Comparison of ENCODE assay signal across 8 cellular contexts in genomic region chr4:9153571-9154157, GRCh38. TPM values are rescaled to one million over a fixed set of nuclear protein-coding genes. Genes with fewer than 3 reads are reported as not detected.
DNase-seq lines count a peak whose midpoint lies in the region; ATAC-seq and TF ChIP-seq lines count a peak whose summit lies in the region.
"Not testable (repeated sequence)": the region's sequence is repeated elsewhere in the genome, so short reads cannot be mapped to it uniquely, and the experiment has no call there.

No MANE protein-coding gene starts in this region.

- not testable (repeated sequence) for H3K36me3 Mint-ChIP-seq in progenitor cell of endocrine pancreas (ENCODE audit: insufficient read depth); type B pancreatic cell

- not testable (repeated sequence) for TF ChIP-seq CTCF in adrenal gland (IDR thresholded peaks at IDR 0.05); esophagus squamous epithelium (IDR thresholded peaks at IDR 0.05); left lung (IDR thresholded peaks at IDR 0.05); progenitor cell of endocrine pancreas (IDR thresholded peaks at IDR 0.05; ENCODE audit: unreplicated experiment); type B pancreatic cell (conservative IDR thresholded peaks at IDR 0.05)

- H3K27me3 Mint-ChIP-seq in progenitor cell of endocrine pancreas, type B pancreatic cell: not testable (repeated sequence)

- not testable (repeated sequence) for H3K27me3 ChIP-seq in adrenal gland, esophagus squamous epithelium, left lung

- H3K4me1 ChIP-seq in adrenal gland (replicated peaks in 1 of 2); left lung: not testable (repeated sequence)
- peaks cover 0 to 15% (median 4%) of the 10 kb centered on the region in 3 donors for H3K4me1 ChIP-seq in esophagus squamous epithelium

- H3K27ac Mint-ChIP-seq in progenitor cell of endocrine pancreas (peak overlapping the region; percentile 49), type B pancreatic cell (peak overlapping the region; percentile 72)

- H3K4me3 ChIP-seq in Jurkat, Clone E6-1 (ENCODE audit: low read length): peak overlapping the region; percentile 57
- peak overlapping the region; percentile 68 for H3K4me3 ChIP-seq in SK-N-MC
- peak overlapping the region; percentile 19 to 86 (median 63) for H3K4me3 ChIP-seq in adrenal gland
- H3K4me3 ChIP-seq in esophagus squamous epithelium: peak overlapping the region; percentile 61 to 85 (median 80)
- peak overlapping the region; percentile 59 to 70 for H3K4me3 ChIP-seq in left lung

- H3K27ac ChIP-seq in SK-N-MC: not testable (repeated sequence)
- H3K27ac ChIP-seq in adrenal gland: peak overlapping the region in 4 of 5 donors; percentile 37 to 95 (median 54)
- H3K27ac ChIP-seq in esophagus squamous epithelium: peak overlapping the region; percentile 79 to 95 (median 90)
- peak overlapping the region; percentile 56 to 88 for H3K27ac ChIP-seq in left lung

- peak; percentile 8 for DNase-seq in DMS 273 treated with DMSO at 0.1 percent for 48 hours (lab: John Stamatoyannopoulos, UW)
- DNase-seq in Jurkat, Clone E6-1 (ENCODE audit: low read depth, low spot score); SK-N-MC (ENCODE audit: low read depth, low spot score); esophagus squamous epithelium (lab: John Stamatoyannopoulos, UW); left lung; progenitor cell of endocrine pancreas (ENCODE audit: low spot score, unreplicated experiment); type B pancreatic cell (ENCODE audit: extremely low spot score, unreplicated experiment): not testable (repeated sequence)
- DNase-seq in adrenal gland: peak in 4 of 7 donors; percentile 7 to 58 (median 26)

- ATAC-seq in left lung: not testable (repeated sequence)

- 5 to 50% (median 22%) methylated on average over 1 to 27 of the region's 27 CpGs for WGBS in adrenal gland, 4 donors
- WGBS in esophagus squamous epithelium, 2 donors: 2 to 12% methylated on average over 2 to 9 of the region's 27 CpGs

- not testable (repeated sequence) for H3K36me3 ChIP-seq in SK-N-MC (ENCODE audit: insufficient read depth, low read length); adrenal gland (replicated peaks in 1 of 2); esophagus squamous epithelium; left lung

- not testable (repeated sequence) for H3K9me3 ChIP-seq in SK-N-MC (ENCODE audit: low read depth, low read length); adrenal gland (replicated peaks in 1 of 3); esophagus squamous epithelium; left lung

- peak overlapping the region; percentile 82 for H3K4me3 Mint-ChIP-seq in progenitor cell of endocrine pancreas (ENCODE audit: low read depth)
- H3K4me3 Mint-ChIP-seq in type B pancreatic cell: peak overlapping the region; percentile 81

- intact Hi-C loops in adrenal gland (cut with DNase I); esophagus squamous epithelium (cut with DNase I); left lung (cut with DNase I): not testable (repeated sequence)

- H3K9ac ChIP-seq in SK-N-MC (ENCODE audit: insufficient read length): peak overlapping the region; percentile 47

- not testable (repeated sequence) for H3K9me3 Mint-ChIP-seq in progenitor cell of endocrine pancreas (ENCODE audit: low read depth); type B pancreatic cell

- H3K4me1 Mint-ChIP-seq in progenitor cell of endocrine pancreas (ENCODE audit: low read depth); type B pancreatic cell (ENCODE audit: unreplicated experiment): not testable (repeated sequence)

- not testable (repeated sequence) for TF ChIP-seq POLR2A in adrenal gland (IDR thresholded peaks at IDR 0.05); esophagus squamous epithelium (IDR thresholded peaks at IDR 0.05)

RNA-seq across cellular contexts. Expression of gene FAM90A26, which starts 16.5 kb away (rescaled TPM):
- not detected for polyA plus RNA-seq in Jurkat, Clone E6-1 (2012; ENCODE audit: insufficient read depth, insufficient read length)
- total RNA-seq in adrenal gland (not detected), esophagus squamous epithelium (not detected), left lung (not detected), progenitor cell of endocrine pancreas (not detected in 2 replicates), type B pancreatic cell (ENCODE audit: low replicate concordance) (not detected in 2 replicates)
- polyA plus RNA-seq in adrenal gland: not detected

RNA-seq across cellular contexts. Expression of gene USP17L10, which starts 56.8 kb away (rescaled TPM):
- polyA plus RNA-seq in Jurkat, Clone E6-1 (2012; ENCODE audit: insufficient read depth, insufficient read length): not detected
- total RNA-seq in adrenal gland (not detected), esophagus squamous epithelium (not detected), left lung (not detected), progenitor cell of endocrine pancreas (not detected in 2 replicates), type B pancreatic cell (ENCODE audit: low replicate concordance) (not detected in 2 replicates)
- not detected for polyA plus RNA-seq in adrenal gland
